ENCODE assay signal across 8 cellular contexts in genomic region chr1:30757196-30757949, GRCh38. TPM values are rescaled to one million over a fixed set of nuclear protein-coding genes. Genes with fewer than 3 reads are reported as not detected.
DNase-seq lines count a peak whose midpoint lies in the region; TF ChIP-seq lines count a peak whose summit lies in the region.

Gene LAPTM5 (minus strand): TSS chr1:30757774. CDS start chr1:30757745, 29 bp downstream.

- CTCF ChIA-PET in CD4-positive, alpha-beta memory T cell (lab: Charles Lee; ENCODE audit: partially characterized antibody), result interaction anchor here (1.9 to 18.5 kb wide), 5 partner anchors 7 to 37 kb away, joined by 7 to 270 read pairs (median 95); no protein-coding TSS in a partner anchor
- CTCF ChIA-PET in PC-9 (lab: Charles Lee), result interaction anchor here (1.2 kb wide), 1 partner anchor 39 kb away, joined by 5 read pairs; no protein-coding TSS in a partner anchor

- peaks cover 84% of the 10 kb centered on the region for H3K4me1 ChIP-seq in CD4-positive, alpha-beta memory T cell (ENCODE audit: insufficient read depth, low read length)
- H3K4me1 ChIP-seq in PC-9 (replicated peaks; ENCODE audit: insufficient read depth), result peaks cover 58% of the 10 kb centered on the region
- H3K4me1 ChIP-seq in left ventricle myocardium inferior, result peaks cover 40% of the 10 kb centered on the region

- DNase-seq in CD4-positive, alpha-beta memory T cell, result peak; percentile 52 to 80 (median 61)
- DNase-seq in PC-9 (no peak), left ventricle myocardium inferior (peak; percentile 62), islet precursor cell (no peak), GM20000 (ENCODE audit: low spot score) (no peak), hippocampal formation (lab: John Stamatoyannopoulos, UW) (no peak)
- DNase-seq in stimulated activated CD4-positive, alpha-beta T cell treated with anti-CD3 and anti-CD28 coated beads, Interleukin-4, amount 100 ng/mL, for 1 hour, result peak; percentile 53

- H3K27ac Mint-ChIP-seq in CD4-positive, alpha-beta memory T cell, result peak within 1 kb of the TSS; percentile 95 to 100 (median 98)
- peak within 1 kb of the TSS; percentile 99 for H3K27ac Mint-ChIP-seq in activated naive CD4-positive, alpha-beta T cell treated with anti-CD3 and anti-CD28 coated beads, Interleukin-2, amount 50 U/mL, for 24 hours

- H3F3A ChIP-seq in PC-9 (ENCODE audit: insufficient read depth, low read depth), result peaks cover 33% of the 10 kb centered on the region

- peak within 1 kb of the TSS; percentile 97 to 100 (median 100) for H3K4me3 Mint-ChIP-seq in CD4-positive, alpha-beta memory T cell
- peak within 1 kb of the TSS; percentile 98 for H3K4me3 Mint-ChIP-seq in activated naive CD4-positive, alpha-beta T cell treated with anti-CD3 and anti-CD28 coated beads, Interleukin-2, amount 50 U/mL, for 24 hours

- H3K4me2 ChIP-seq in PC-9, result peak within 1 kb of the TSS; percentile 69

- H3K9me3 Mint-ChIP-seq in CD4-positive, alpha-beta memory T cell, result peaks cover 0 to 4% (median 0%) of the 10 kb centered on the region in 8 donors
- no peaks in the 10 kb centered on the region for H3K9me3 Mint-ChIP-seq in activated naive CD4-positive, alpha-beta T cell treated with anti-CD3 and anti-CD28 coated beads, Interleukin-2, amount 50 U/mL, for 24 hours

- no peaks in the 10 kb centered on the region for H3K27me3 Mint-ChIP-seq in CD4-positive, alpha-beta memory T cell
- no peaks in the 10 kb centered on the region for H3K27me3 Mint-ChIP-seq in activated naive CD4-positive, alpha-beta T cell treated with anti-CD3 and anti-CD28 coated beads, Interleukin-2, amount 50 U/mL, for 24 hours

- no peaks in the 10 kb centered on the region for H3K9me2 ChIP-seq in PC-9 (ENCODE audit: insufficient read depth)

- intact Hi-C loops in CD4-positive, alpha-beta memory T cell (cut with micrococcal nuclease), result loop anchor here (5.0 to 10.0 kb wide), 2 partner anchors 307 to 1185 kb away; partner anchors contain the start of gene PUM1
- intact Hi-C loops in PC-9 (cut with micrococcal nuclease; ENCODE audit: unreplicated experiment) (loop anchor here (2.0 kb wide), 1 partner anchor 39 kb away; no protein-coding TSS in a partner anchor), left ventricle myocardium inferior (cut with micrococcal nuclease) (no loop called here)

- peak within 1 kb of the TSS; percentile 96 for H3K4me3 ChIP-seq in CD4-positive, alpha-beta memory T cell (ENCODE audit: low read length in 2 of 2)
- H3K4me3 ChIP-seq in PC-9, result peak within 1 kb of the TSS; percentile 40; the same call in 1 of the 2 replicates
- H3K4me3 ChIP-seq in left ventricle myocardium inferior, result peak within 1 kb of the TSS; percentile 55

- H3K9me3 ChIP-seq in CD4-positive, alpha-beta memory T cell (ENCODE audit: control insufficient read depth in 1 of 2, low read length in 2 of 2), result no peaks in the 10 kb centered on the region
- no peaks in the 10 kb centered on the region for H3K9me3 ChIP-seq in PC-9 (ENCODE audit: insufficient read depth, low read depth)
- no peaks in the 10 kb centered on the region for H3K9me3 ChIP-seq in left ventricle myocardium inferior (replicated peaks)

- H2AFZ ChIP-seq in PC-9, result peak within 1 kb of the TSS; percentile 77

- peaks cover 20 to 39% of the 10 kb centered on the region in 2 donors for H3K36me3 Mint-ChIP-seq in CD4-positive, alpha-beta memory T cell
- H3K36me3 Mint-ChIP-seq in activated naive CD4-positive, alpha-beta T cell treated with anti-CD3 and anti-CD28 coated beads, Interleukin-2, amount 50 U/mL, for 24 hours, result peaks cover 2% of the 10 kb centered on the region

- TF ChIP-seq CTCF in PC-9 (conservative IDR thresholded peaks at IDR 0.05) (no peak), left ventricle myocardium inferior (IDR thresholded peaks at IDR 0.05; ENCODE audit: borderline replicate concordance) (no peak), GM20000 (IDR thresholded peaks at IDR 0.05; ENCODE audit: extremely low read depth, missing control alignments) (no peak)

- H4K20me1 ChIP-seq in PC-9 (ENCODE audit: insufficient read depth), result no peaks in the 10 kb centered on the region

- peak within 1 kb of the TSS; percentile 92 for H3K27ac ChIP-seq in CD4-positive, alpha-beta memory T cell (ENCODE audit: low read depth, low read length)
- H3K27ac ChIP-seq in PC-9, result peak within 1 kb of the TSS; percentile 75
- H3K27ac ChIP-seq in left ventricle myocardium inferior (replicated peaks), result peak within 1 kb of the TSS; percentile 59

- no peaks in the 10 kb centered on the region for H3K36me3 ChIP-seq in CD4-positive, alpha-beta memory T cell (ENCODE audit: insufficient read depth, low read length)
- H3K36me3 ChIP-seq in PC-9 (ENCODE audit: low read depth), result no peaks in the 10 kb centered on the region
- no peaks in the 10 kb centered on the region for H3K36me3 ChIP-seq in left ventricle myocardium inferior

- peaks cover 53 to 99% (median 67%) of the 10 kb centered on the region in 4 donors for H3K4me1 Mint-ChIP-seq in CD4-positive, alpha-beta memory T cell
- peaks cover 96% of the 10 kb centered on the region for H3K4me1 Mint-ChIP-seq in activated naive CD4-positive, alpha-beta T cell treated with anti-CD3 and anti-CD28 coated beads, Interleukin-2, amount 50 U/mL, for 24 hours

- POLR2A ChIA-PET in CD4-positive, alpha-beta memory T cell (lab: Charles Lee; ENCODE audit: partially characterized antibody), result interaction anchor here (1.8 to 22.1 kb wide), 5 partner anchors 9 to 25 kb away, joined by 6 to 1160 read pairs (median 17); partner anchors contain the start of gene MATN1
- POLR2A ChIA-PET in PC-9 (lab: Charles Lee; ENCODE audit: unreplicated experiment), result interaction anchor here (0.7 kb wide), 2 partner anchors 13 to 14 kb away, joined by 3 to 8 read pairs; no protein-coding TSS in a partner anchor

- H3K27me3 ChIP-seq in CD4-positive, alpha-beta memory T cell (ENCODE audit: insufficient read depth, low read length), result no peaks in the 10 kb centered on the region
- H3K27me3 ChIP-seq in PC-9 (ENCODE audit: insufficient read depth, low read depth) (no peaks in the 10 kb centered on the region), left ventricle myocardium inferior (ENCODE audit: low read depth) (peaks cover 18% of the 10 kb centered on the region)

- H3K79me2 ChIP-seq in PC-9 (ENCODE audit: low read depth), result no peaks in the 10 kb centered on the region

- BruUV-seq in PC-9 (replicated peaks; lab: Mats Ljungman, UMichigan), result TSS peak; percentile 92

RNA-seq across cellular contexts. Expression of gene LAPTM5, which starts in this region (rescaled TPM):
- 100 to 1,000 TPM; 587 to 608 TPM for total RNA-seq in CD4-positive, alpha-beta memory T cell
- polyA plus RNA-seq in CD4-positive, alpha-beta memory T cell, result 100 to 1,000 TPM; 563 to 851 TPM
- total RNA-seq in PC-9 (2021) (4.0 and 5.0 TPM in 2 replicates), left ventricle myocardium inferior (18.8 TPM)

Comparison
In these comparisons a context has a peak if more than half of its experiments do, and no peak if none do; other contexts are left out.
1. RNA of gene LAPTM5 (total RNA-seq): 587 to 608 TPM in CD4-positive, alpha-beta memory T cell; 18.8 TPM in left ventricle myocardium inferior (single experiment) and 4.0 to 5.0 TPM in PC-9; every median in the first group is over 10 times any median in the second.
2. DNase-seq: peak in CD4-positive, alpha-beta memory T cell (5 of 5), left ventricle myocardium inferior (single experiment) and stimulated activated CD4-positive, alpha-beta T cell treated with anti-CD3 and anti-CD28 coated beads, Interleukin-4, amount 100 ng/mL, for 1 hour (single experiment); none in PC-9 (0 of 2), islet precursor cell (single experiment), GM20000 (single experiment) and hippocampal formation (0 of 2).
3. H3K4me3 ChIP-seq: peak in every context shown above with its lines; median percentile 96 in CD4-positive, alpha-beta memory T cell; 55 in left ventricle myocardium inferior; 40 in PC-9.
4. Peak in every context shown above with its lines, with median percentiles within 50 percentile points of each other: H3K27ac ChIP-seq.